In the genomic region with DNA sequence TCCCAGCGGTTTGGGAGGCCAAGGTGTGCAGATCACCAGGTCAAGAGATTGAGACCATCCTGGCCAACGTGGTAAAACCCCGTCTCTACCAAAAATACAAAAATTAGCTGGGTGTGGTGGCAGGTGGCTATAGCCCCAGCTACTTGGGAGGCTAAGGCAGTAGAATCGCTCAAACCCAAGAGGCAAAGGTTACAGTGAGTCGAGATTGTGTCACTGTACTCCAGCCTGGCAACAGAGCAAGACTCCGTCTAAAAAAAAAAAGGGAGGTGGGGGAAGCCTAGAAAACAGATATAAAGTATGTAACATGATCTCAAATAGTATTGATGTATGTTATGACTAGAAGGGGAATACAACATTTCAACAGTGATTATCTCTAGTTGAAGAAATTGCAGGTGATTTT, we compare ENCODE assay signal across 1 cellular context.
TF ChIP-seq lines count a peak whose summit lies in the region.

No MANE protein-coding gene starts in this region.

TF ChIP-seq in SK-N-SH treated with all-trans-retinoic acid at 6 μM for 48 hours, 23 proteins besides CTCF, POLR2A, EP300 and RAD21 (continued from another document):
- TF ChIP-seq, protein P1, sequence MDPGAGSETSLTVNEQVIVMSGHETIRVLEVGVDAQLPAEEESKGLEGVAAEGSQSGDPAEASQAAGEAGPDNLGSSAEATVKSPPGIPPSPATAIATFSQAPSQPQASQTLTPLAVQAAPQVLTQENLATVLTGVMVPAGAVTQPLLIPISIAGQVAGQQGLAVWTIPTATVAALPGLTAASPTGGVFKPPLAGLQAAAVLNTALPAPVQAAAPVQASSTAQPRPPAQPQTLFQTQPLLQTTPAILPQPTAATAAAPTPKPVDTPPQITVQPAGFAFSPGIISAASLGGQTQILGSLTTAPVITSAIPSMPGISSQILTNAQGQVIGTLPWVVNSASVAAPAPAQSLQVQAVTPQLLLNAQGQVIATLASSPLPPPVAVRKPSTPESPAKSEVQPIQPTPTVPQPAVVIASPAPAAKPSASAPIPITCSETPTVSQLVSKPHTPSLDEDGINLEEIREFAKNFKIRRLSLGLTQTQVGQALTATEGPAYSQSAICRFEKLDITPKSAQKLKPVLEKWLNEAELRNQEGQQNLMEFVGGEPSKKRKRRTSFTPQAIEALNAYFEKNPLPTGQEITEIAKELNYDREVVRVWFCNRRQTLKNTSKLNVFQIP (CRISPR knock-in tag; IDR thresholded peaks at IDR 0.05; ENCODE audit: borderline replicate concordance, low read depth) = no peak
- TF ChIP-seq ZNF8 (CRISPR knock-in tag; IDR thresholded peaks at IDR 0.05) (no peak), CSDC2 (CRISPR knock-in tag; IDR thresholded peaks at IDR 0.05) (no peak), BACH2 (CRISPR knock-in tag; IDR thresholded peaks at IDR 0.05; ENCODE audit: borderline replicate concordance) (no peak), ARNTL (CRISPR knock-in tag; IDR thresholded peaks at IDR 0.05; ENCODE audit: borderline replicate concordance, low read depth) (no peak), ZFP30 (CRISPR knock-in tag; IDR thresholded peaks at IDR 0.05) (no peak), ZFP3 (CRISPR knock-in tag; IDR thresholded peaks at IDR 0.05) (no peak), ZNF70 (CRISPR knock-in tag; IDR thresholded peaks at IDR 0.05) (no peak)
- TF ChIP-seq, protein P2, sequence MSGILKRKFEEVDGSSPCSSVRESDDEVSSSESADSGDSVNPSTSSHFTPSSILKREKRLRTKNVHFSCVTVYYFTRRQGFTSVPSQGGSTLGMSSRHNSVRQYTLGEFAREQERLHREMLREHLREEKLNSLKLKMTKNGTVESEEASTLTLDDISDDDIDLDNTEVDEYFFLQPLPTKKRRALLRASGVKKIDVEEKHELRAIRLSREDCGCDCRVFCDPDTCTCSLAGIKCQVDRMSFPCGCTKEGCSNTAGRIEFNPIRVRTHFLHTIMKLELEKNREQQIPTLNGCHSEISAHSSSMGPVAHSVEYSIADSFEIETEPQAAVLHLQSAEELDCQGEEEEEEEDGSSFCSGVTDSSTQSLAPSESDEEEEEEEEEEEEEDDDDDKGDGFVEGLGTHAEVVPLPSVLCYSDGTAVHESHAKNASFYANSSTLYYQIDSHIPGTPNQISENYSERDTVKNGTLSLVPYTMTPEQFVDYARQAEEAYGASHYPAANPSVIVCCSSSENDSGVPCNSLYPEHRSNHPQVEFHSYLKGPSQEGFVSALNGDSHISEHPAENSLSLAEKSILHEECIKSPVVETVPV (CRISPR knock-in tag; IDR thresholded peaks at IDR 0.05) = no peak
- TF ChIP-seq, protein P3, sequence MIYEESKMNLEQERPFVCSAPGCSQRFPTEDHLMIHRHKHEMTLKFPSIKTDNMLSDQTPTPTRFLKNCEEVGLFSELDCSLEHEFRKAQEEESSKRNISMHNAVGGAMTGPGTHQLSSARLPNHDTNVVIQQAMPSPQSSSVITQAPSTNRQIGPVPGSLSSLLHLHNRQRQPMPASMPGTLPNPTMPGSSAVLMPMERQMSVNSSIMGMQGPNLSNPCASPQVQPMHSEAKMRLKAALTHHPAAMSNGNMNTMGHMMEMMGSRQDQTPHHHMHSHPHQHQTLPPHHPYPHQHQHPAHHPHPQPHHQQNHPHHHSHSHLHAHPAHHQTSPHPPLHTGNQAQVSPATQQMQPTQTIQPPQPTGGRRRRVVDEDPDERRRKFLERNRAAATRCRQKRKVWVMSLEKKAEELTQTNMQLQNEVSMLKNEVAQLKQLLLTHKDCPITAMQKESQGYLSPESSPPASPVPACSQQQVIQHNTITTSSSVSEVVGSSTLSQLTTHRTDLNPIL (CRISPR knock-in tag; IDR thresholded peaks at IDR 0.05; ENCODE audit: low read depth) = no peak
TF ChIP-seq in SK-N-SH treated with all-trans-retinoic acid at 6 μM for 48 hours: peak in this region for 0.
